19 cellular contexts compared by ENCODE assay signal in genomic region chr10:120727001-120727400, GRCh38.
DNase-seq lines count a peak whose midpoint lies in the region; ATAC-seq, FAIRE-seq and TF ChIP-seq lines count a peak whose summit lies in the region.
"Had no signal": no experiment of that assay in that cellular context is flagged by ENCODE, and none has a peak within 500 bp of the region (broad histone marks: within the 10 kb centered on the region; RNA-seq: fewer than 3 reads in every experiment).

No MANE protein-coding gene starts in this region.

- DNase-seq in adipocyte (ENCODE audit: low read depth) (peak; percentile 6), endothelial cell of umbilical vein (ENCODE audit: low read depth, low spot score) (peak; percentile 92), osteoblast (ENCODE audit: insufficient read length, low spot score, missing footprints) (peak; percentile 13), GDM1 (lab: John Stamatoyannopoulos, UW) (no peak)
- DNase-seq: BE2C; CD8-positive, alpha-beta T cell; COR-L47; DMS153; DMS79 treated with DMSO at 0.1 percent for 48 hours; EL; GOT3; H9; IMR-90 had no signal

- intact Hi-C loops in endothelial cell of umbilical vein (cut with micrococcal nuclease): no loop called here

- TF ChIP-seq CTCF in endothelial cell of umbilical vein (IDR thresholded peaks at IDR 0.05; ENCODE audit: extremely low read depth in 1 of 2, insufficient read depth in 1 of 2, low read depth in 1 of 2, low read length in 2 of 2) (no peak), osteoblast (IDR thresholded peaks at IDR 0.05; ENCODE audit: extremely low read depth, low read depth, low read length) (no peak)

- no peaks in the 10 kb centered on the region for H3K79me2 ChIP-seq in endothelial cell of umbilical vein (ENCODE audit: control insufficient read depth, insufficient read depth, low read length)
- no peaks in the 10 kb centered on the region for H3K79me2 ChIP-seq in osteoblast (ENCODE audit: insufficient read depth, low read length)

- H3K36me3 ChIP-seq in adipocyte (ENCODE audit: control insufficient read depth, insufficient read depth, low read length, severe bottlenecking) (no peaks in the 10 kb centered on the region), endothelial cell of umbilical vein (ENCODE audit: control insufficient read depth in 2 of 2, extremely low read depth in 1 of 2, insufficient read depth in 2 of 2, low read length in 2 of 2) (no peaks in the 10 kb centered on the region), osteoblast (ENCODE audit: insufficient read depth, low read length) (no peaks in the 10 kb centered on the region)
- H3K36me3 ChIP-seq: BE2C had no signal

- peak; percentile 73 for FAIRE-seq in endothelial cell of umbilical vein (lab: Jason Lieb, UNC)
- FAIRE-seq: A549, D721Med, GM12892, GM19239 had no signal

- no TSS peak for BruUV-seq in endothelial cell of umbilical vein (replicated peaks; lab: Mats Ljungman, UMichigan)

- POLR2A ChIA-PET in endothelial cell of umbilical vein (lab: Charles Lee): no interaction called here

- dilution Hi-C loops in endothelial cell of umbilical vein (cut with MboI; ENCODE audit: extremely low pct_ligation_motif_present, low sequenced_read_pairs): no loop called here

- ATAC-seq in HG02885 (IDR thresholded peaks at IDR 0.05; ENCODE audit: poor library complexity, unreplicated experiment) (no peak), HG03378 (IDR thresholded peaks at IDR 0.05; ENCODE audit: unreplicated experiment) (no peak)
- ATAC-seq: A549; CD8-positive, alpha-beta T cell had no signal

- TF ChIP-seq POLR2A in endothelial cell of umbilical vein (IDR thresholded peaks at IDR 0.05; ENCODE audit: low read depth, low read length): peak; percentile 31

- H3K4me1 ChIP-seq in adipocyte (ENCODE audit: control insufficient read depth, insufficient read depth, low read length) (no peaks in the 10 kb centered on the region), endothelial cell of umbilical vein (ENCODE audit: control insufficient read depth, extremely low read depth, insufficient read depth, low read length) (peaks cover 21% of the 10 kb centered on the region), osteoblast (ENCODE audit: insufficient read depth, low read length) (no peaks in the 10 kb centered on the region)
- H3K4me1 ChIP-seq: A549, BE2C had no signal

- H2AFZ ChIP-seq in endothelial cell of umbilical vein (ENCODE audit: low read depth, low read length) (peak overlapping the region; percentile 52), osteoblast (ENCODE audit: low read length) (no peak overlapping the region)

- CTCF ChIA-PET in endothelial cell of umbilical vein (lab: Charles Lee): interaction anchor here (1.1 to 3.7 kb wide), 5 partner anchors 9 to 304 kb away, joined by 3 to 23 read pairs (median 4); no protein-coding TSS in a partner anchor

- H4K20me1 ChIP-seq in endothelial cell of umbilical vein (replicated peaks; ENCODE audit: control insufficient read depth, extremely low read depth, insufficient read depth, low read length) (no peaks in the 10 kb centered on the region), osteoblast (ENCODE audit: insufficient read depth, low read length) (no peaks in the 10 kb centered on the region)

- H3K4me2 ChIP-seq in endothelial cell of umbilical vein (ENCODE audit: insufficient read depth, low read length) (peak overlapping the region; percentile 24), osteoblast (ENCODE audit: insufficient read depth, low read length) (no peak overlapping the region)
- H3K4me2 ChIP-seq: A549 had no signal

- H3K4me3 ChIP-seq in adipocyte (ENCODE audit: low read length): no peak overlapping the region
- H3K4me3 ChIP-seq in endothelial cell of umbilical vein (replicated peaks in 1 of 3; ENCODE audit: insufficient read depth in 1 of 3, low read depth in 1 of 3, low read length in 3 of 3): no peak overlapping the region
- H3K4me3 ChIP-seq in osteoblast (ENCODE audit: insufficient read depth, low read length): no peak overlapping the region
- H3K4me3 ChIP-seq: A549 had no signal

- H3K9me3 ChIP-seq in adipocyte (ENCODE audit: control insufficient read depth, low read length) (no peaks in the 10 kb centered on the region), endothelial cell of umbilical vein (replicated peaks; ENCODE audit: control insufficient read depth, insufficient read depth, low read length) (no peaks in the 10 kb centered on the region), osteoblast (ENCODE audit: low read depth, low read length) (no peaks in the 10 kb centered on the region)
- H3K9me3 ChIP-seq: A549, BE2C had no signal

- H3K27ac ChIP-seq in endothelial cell of umbilical vein (ENCODE audit: insufficient read depth, low read depth, low read length) (peak overlapping the region; percentile 7), osteoblast (ENCODE audit: low read depth, low read length) (no peak overlapping the region)
- H3K27ac ChIP-seq: A549 had no signal

- H3K9ac ChIP-seq in adipocyte (ENCODE audit: low read length) (no peak overlapping the region), endothelial cell of umbilical vein (replicated peaks; ENCODE audit: extremely low read depth, insufficient read depth, low read length) (no peak overlapping the region)

- H3K9me1 ChIP-seq in endothelial cell of umbilical vein (replicated peaks; ENCODE audit: control insufficient read depth, extremely low read depth, insufficient read depth, low read length): no peaks in the 10 kb centered on the region

- H3K27me3 ChIP-seq in adipocyte (replicated peaks; ENCODE audit: control insufficient read depth, insufficient read depth, low read length): no peaks in the 10 kb centered on the region
- H3K27me3 ChIP-seq in endothelial cell of umbilical vein (ENCODE audit: control insufficient read depth in 2 of 2, insufficient read depth in 2 of 2, low read length in 2 of 2): no peaks in the 10 kb centered on the region
- no peaks in the 10 kb centered on the region for H3K27me3 ChIP-seq in osteoblast (ENCODE audit: insufficient read depth, low read length)
- H3K27me3 ChIP-seq: BE2C had no signal

TF ChIP-seq in endothelial cell of umbilical vein, 7 proteins besides CTCF, POLR2A, EP300 and RAD21:
- TF ChIP-seq MYC (IDR thresholded peaks at IDR 0.05; ENCODE audit: low read depth, low read length) (no peak), POLR2AphosphoS5 (IDR thresholded peaks at IDR 0.05; ENCODE audit: insufficient read depth, low read depth, low read length) (peak; percentile 35), FOS (IDR thresholded peaks at IDR 0.05; ENCODE audit: borderline replicate concordance, insufficient read depth, low read length) (no peak), GATA2 (IDR thresholded peaks at IDR 0.05; ENCODE audit: insufficient read depth, insufficient read length, low read depth, low read length) (peak; percentile 11)
TF ChIP-seq in endothelial cell of umbilical vein: peak in this region for 2.
